21 cellular contexts compared by ENCODE assay signal in the genomic region with DNA sequence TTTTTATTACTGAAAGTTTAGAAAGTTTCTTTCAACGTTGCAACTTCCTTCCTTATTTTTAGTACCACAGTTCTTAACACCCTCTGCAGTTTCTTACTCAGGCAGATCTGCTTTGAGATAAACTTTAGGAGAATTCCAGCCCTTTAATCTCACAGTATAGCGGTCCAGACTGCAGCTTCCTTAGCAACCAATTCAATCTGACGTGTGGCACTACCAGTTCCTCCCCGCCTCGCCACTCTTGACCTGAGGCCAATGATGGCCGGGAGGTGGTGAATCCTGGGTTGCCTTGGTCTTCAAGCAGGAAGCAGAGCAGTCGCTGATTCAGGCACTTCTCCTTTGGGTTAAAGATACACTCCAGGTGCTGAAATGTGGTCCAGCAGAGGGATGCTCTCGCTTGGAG.
"Had no signal": no experiment of that assay in that cellular context is flagged by ENCODE, and none has a peak within 500 bp of the region (broad histone marks: within the 10 kb centered on the region; RNA-seq: fewer than 3 reads in every experiment).

No MANE protein-coding gene starts in this region.

- ATAC-seq: activated CD8-positive, alpha-beta T cell treated with anti-CD3 and anti-CD28 coated beads, Interleukin-2, amount 10 ng/mL, durations not matched to agents 7 days and 5 days; activated naive CD8-positive, alpha-beta T cell treated with anti-CD3 and anti-CD28 coated beads, Interleukin-2, amount 50 U/mL, for 24 hours; body of pancreas; heart right ventricle; left colon; right lobe of liver; stimulated activated effector memory CD8-positive, alpha-beta T cell treated with anti-CD3 and anti-CD28 coated beads, Interleukin-12 subunit alpha, Interleukin-12 subunit beta, amount 100 ng/mL, for 72 hours; stimulated activated naive CD8-positive, alpha-beta T cell treated with anti-CD3 and anti-CD28 coated beads, Interleukin-15, amount 100 ng/mL, for 72 hours had no signal

- H3K36me3 ChIP-seq: cardiac muscle cell, heart right ventricle, right lobe of liver, tibial artery had no signal

- H3K27me3 ChIP-seq: body of pancreas, cardiac muscle cell, right lobe of liver, tibial artery had no signal

- H3K27ac ChIP-seq: body of pancreas, cardiac muscle cell, heart right ventricle, right lobe of liver, tibial artery had no signal

- FAIRE-seq: endometrium, keratinocyte, small intestine had no signal

- DNase-seq: activated CD4-positive, alpha-beta T cell treated with anti-CD3 and anti-CD28 coated beads for 1 hour; activated CD4-positive, alpha-beta T cell treated with anti-CD3 and anti-CD28 coated beads, Interleukin-2, amount 50 U/mL, for 1 hour; activated CD8-positive, alpha-beta T cell treated with anti-CD3 and anti-CD28 coated beads, Interleukin-2, amount 10 ng/mL, durations not matched to agents 7 days and 5 days; activated gamma-delta T cell; activated naive CD4-positive, alpha-beta T cell treated with anti-CD3 and anti-CD28 coated beads, Interleukin-2, amount 50 U/mL, for 16 hours; activated naive CD8-positive, alpha-beta T cell treated with anti-CD3 and anti-CD28 coated beads, Interleukin-2, amount 50 U/mL, for 24 hours; anterior cingulate cortex; body of pancreas; foreskin fibroblast; left colon; nephron progenitor cell; right lobe of liver; small intestine; stimulated activated CD4-positive, alpha-beta T cell treated with anti-CD3 and anti-CD28 coated beads, Interleukin-2, amount 100 ng/mL, for 24 hours; stimulated activated naive CD8-positive, alpha-beta T cell treated with anti-CD3 and anti-CD28 coated beads, Interleukin-15, amount 100 ng/mL, for 72 hours; tibial artery had no signal

- H3K4me3 ChIP-seq: body of pancreas, cardiac muscle cell, heart right ventricle, right lobe of liver, tibial artery had no signal

- H3K4me1 ChIP-seq: body of pancreas, heart right ventricle, right lobe of liver, tibial artery had no signal

- H3K9me3 ChIP-seq: body of pancreas, heart right ventricle, right lobe of liver, tibial artery had no signal
